11 cellular contexts compared by ENCODE assay signal in the genomic region with DNA sequence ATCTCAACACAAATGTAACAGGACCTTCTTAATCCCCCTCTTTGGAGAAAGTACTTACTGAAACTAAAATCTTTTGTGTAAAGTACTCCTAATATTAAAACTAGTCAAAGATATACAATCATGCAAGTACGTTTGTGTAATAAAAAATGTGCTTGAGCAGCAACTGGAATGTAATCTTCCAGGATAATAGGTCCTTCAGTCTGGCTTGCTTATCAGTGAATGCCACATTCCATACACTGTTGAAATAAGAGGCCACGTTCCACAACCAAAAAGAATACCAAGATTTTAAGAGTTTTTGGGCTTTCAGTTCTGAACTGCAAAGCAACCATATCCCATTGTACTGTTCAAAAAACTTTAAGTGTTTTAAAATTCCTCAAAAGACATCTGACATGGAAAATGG. TPM values are rescaled to one million over a fixed set of nuclear protein-coding genes. Genes with fewer than 3 reads are reported as not detected.
"Had no signal": no experiment of that assay in that cellular context is flagged by ENCODE, and none has a peak within 500 bp of the region (broad histone marks: within the 10 kb centered on the region; RNA-seq: fewer than 3 reads in every experiment).

No MANE protein-coding gene starts in this region.

- FAIRE-seq: HepG2 had no signal

- H3K4me1 ChIP-seq: HAP-1 had no signal

- ATAC-seq: HCT116, HepG2 had no signal

- H2AFZ ChIP-seq: GM23248 had no signal

- H3K4me3 ChIP-seq: GM23248, HAP-1 had no signal

- H3K36me3 ChIP-seq: HAP-1 had no signal

- H3K9me3 ChIP-seq: HAP-1 had no signal

- H3K27ac ChIP-seq: GM23248, HL-60 had no signal

- DNase-seq: GM23248, GOT3, H7, HFFc6 had no signal

RNA-seq across cellular contexts. Expression of gene GRIN2B, which starts 26.2 kb away (rescaled TPM):
- total RNA-seq: GM23248, H4, HFFc6, HT1080 had no signal
- polyA plus RNA-seq: GM23248, IgD-negative memory B cell had no signal
